ENCODE assay signal across 1 cellular context in the genomic region with DNA sequence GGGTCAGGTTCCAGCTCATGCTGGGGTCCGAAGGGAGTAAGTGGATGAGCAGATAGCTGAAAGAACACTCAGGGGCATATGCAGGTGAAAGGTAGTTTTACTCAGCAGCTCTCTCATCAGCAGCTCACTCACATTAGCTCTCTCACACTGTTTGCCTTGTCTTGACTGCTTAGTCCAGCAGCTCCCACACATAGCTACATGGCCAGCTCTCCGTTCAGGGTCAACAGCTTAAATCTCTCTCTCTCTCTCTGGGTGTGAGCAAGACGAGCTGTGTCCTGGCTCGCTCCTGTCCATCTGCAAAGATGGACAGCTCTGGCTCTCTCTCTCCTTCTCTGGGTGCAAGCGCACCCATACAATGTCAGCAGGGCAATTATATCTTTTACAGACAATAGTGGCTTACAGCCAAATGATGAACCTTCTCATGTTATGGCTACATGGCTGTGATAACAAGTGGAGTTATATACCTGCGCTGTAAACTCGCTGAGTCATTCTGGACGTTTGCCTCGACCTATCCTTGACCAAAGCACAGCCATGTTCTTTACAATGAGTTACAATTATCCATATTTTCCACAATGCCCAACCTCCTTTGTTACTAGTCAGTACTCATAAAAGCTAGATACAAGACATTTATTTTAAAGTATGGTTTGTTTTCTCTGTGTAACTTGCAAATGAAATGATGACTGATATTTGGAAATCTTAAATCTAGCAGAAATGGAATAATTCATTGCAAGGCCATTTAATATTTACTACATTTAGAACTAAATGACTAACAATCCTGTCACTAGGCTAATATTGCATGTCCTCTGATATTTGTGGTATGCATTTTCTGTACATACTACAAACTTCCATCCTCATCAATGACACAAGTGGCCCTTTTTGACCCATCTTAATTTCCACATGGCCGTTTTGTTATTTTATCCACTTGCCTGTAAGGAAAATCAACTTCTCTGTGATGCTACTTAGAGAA.
TF ChIP-seq lines count a peak whose summit lies in the region.

No MANE protein-coding gene starts in this region.

TF ChIP-seq in GM23338, 12 proteins besides CTCF, POLR2A, EP300 and RAD21:
- TF ChIP-seq, protein P1, sequence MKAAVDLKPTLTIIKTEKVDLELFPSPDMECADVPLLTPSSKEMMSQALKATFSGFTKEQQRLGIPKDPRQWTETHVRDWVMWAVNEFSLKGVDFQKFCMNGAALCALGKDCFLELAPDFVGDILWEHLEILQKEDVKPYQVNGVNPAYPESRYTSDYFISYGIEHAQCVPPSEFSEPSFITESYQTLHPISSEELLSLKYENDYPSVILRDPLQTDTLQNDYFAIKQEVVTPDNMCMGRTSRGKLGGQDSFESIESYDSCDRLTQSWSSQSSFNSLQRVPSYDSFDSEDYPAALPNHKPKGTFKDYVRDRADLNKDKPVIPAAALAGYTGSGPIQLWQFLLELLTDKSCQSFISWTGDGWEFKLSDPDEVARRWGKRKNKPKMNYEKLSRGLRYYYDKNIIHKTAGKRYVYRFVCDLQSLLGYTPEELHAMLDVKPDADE (IDR thresholded peaks at IDR 0.05), result no peak
- TF ChIP-seq POLR2AphosphoS5 (IDR thresholded peaks at IDR 0.05; ENCODE audit: low read depth), result no peak
- TF ChIP-seq CREB1 (CRISPR knock-in tag; IDR thresholded peaks at IDR 0.05; ENCODE audit: low read depth), result no peak
- TF ChIP-seq JUNB (IDR thresholded peaks at IDR 0.05; ENCODE audit: unreplicated experiment), result no peak
- TF ChIP-seq ZNF331 (CRISPR knock-in tag; IDR thresholded peaks at IDR 0.05; ENCODE audit: low read depth), result no peak
- TF ChIP-seq ZNF462 (CRISPR knock-in tag; IDR thresholded peaks at IDR 0.05), result no peak
- TF ChIP-seq, protein P2, sequence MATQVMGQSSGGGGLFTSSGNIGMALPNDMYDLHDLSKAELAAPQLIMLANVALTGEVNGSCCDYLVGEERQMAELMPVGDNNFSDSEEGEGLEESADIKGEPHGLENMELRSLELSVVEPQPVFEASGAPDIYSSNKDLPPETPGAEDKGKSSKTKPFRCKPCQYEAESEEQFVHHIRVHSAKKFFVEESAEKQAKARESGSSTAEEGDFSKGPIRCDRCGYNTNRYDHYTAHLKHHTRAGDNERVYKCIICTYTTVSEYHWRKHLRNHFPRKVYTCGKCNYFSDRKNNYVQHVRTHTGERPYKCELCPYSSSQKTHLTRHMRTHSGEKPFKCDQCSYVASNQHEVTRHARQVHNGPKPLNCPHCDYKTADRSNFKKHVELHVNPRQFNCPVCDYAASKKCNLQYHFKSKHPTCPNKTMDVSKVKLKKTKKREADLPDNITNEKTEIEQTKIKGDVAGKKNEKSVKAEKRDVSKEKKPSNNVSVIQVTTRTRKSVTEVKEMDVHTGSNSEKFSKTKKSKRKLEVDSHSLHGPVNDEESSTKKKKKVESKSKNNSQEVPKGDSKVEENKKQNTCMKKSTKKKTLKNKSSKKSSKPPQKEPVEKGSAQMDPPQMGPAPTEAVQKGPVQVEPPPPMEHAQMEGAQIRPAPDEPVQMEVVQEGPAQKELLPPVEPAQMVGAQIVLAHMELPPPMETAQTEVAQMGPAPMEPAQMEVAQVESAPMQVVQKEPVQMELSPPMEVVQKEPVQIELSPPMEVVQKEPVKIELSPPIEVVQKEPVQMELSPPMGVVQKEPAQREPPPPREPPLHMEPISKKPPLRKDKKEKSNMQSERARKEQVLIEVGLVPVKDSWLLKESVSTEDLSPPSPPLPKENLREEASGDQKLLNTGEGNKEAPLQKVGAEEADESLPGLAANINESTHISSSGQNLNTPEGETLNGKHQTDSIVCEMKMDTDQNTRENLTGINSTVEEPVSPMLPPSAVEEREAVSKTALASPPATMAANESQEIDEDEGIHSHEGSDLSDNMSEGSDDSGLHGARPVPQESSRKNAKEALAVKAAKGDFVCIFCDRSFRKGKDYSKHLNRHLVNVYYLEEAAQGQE (IDR thresholded peaks at IDR 0.05; ENCODE audit: unreplicated experiment), result no peak
- no peak for TF ChIP-seq EZH2phosphoT487 (IDR thresholded peaks at IDR 0.05; ENCODE audit: unreplicated experiment)
